ENCODE assay signal across 23 cellular contexts in genomic region chr5:1442222-1443144, GRCh38. TPM values are rescaled to one million over a fixed set of nuclear protein-coding genes. Genes with fewer than 3 reads are reported as not detected.
DNase-seq lines count a peak whose midpoint lies in the region; ATAC-seq and TF ChIP-seq lines count a peak whose summit lies in the region.
"Had no signal": no experiment of that assay in that cellular context is flagged by ENCODE, and none has a peak within 500 bp of the region (broad histone marks: within the 10 kb centered on the region; RNA-seq: fewer than 3 reads in every experiment).

No MANE protein-coding gene starts in this region.

- peaks cover 3% of the 10 kb centered on the region for H3K9me3 Mint-ChIP-seq in activated CD8-positive, alpha-beta memory T cell treated with anti-CD3 and anti-CD28 coated beads, Interleukin-2, amount 10 ng/mL, durations not matched to agents 7 days and 5 days (ENCODE audit: low read depth)

- no peak overlapping the region for H3K27ac Mint-ChIP-seq in activated CD8-positive, alpha-beta memory T cell treated with anti-CD3 and anti-CD28 coated beads, Interleukin-2, amount 10 ng/mL, durations not matched to agents 7 days and 5 days
- H3K27ac Mint-ChIP-seq: B cell had no signal

- H3K27me3 Mint-ChIP-seq in activated CD8-positive, alpha-beta memory T cell treated with anti-CD3 and anti-CD28 coated beads, Interleukin-2, amount 10 ng/mL, durations not matched to agents 7 days and 5 days, result peaks cover 45% of the 10 kb centered on the region

- H3K4me3 Mint-ChIP-seq in activated CD8-positive, alpha-beta memory T cell treated with anti-CD3 and anti-CD28 coated beads, Interleukin-2, amount 10 ng/mL, durations not matched to agents 7 days and 5 days, result no peak overlapping the region
- H3K4me3 Mint-ChIP-seq: B cell had no signal

- peak; percentile 47 for DNase-seq in H7
- peak; percentile 27 for DNase-seq in activated CD8-positive, alpha-beta memory T cell treated with anti-CD3 and anti-CD28 coated beads, Interleukin-2, amount 10 ng/mL, durations not matched to agents 7 days and 5 days
- DNase-seq in islet precursor cell, result peak; percentile 37
- peak; percentile 66 for DNase-seq in osteoblast (ENCODE audit: insufficient read length, low spot score, missing footprints)
- no peak for DNase-seq in NCI-H69 (lab: John Stamatoyannopoulos, UW)
- DNase-seq in activated CD4-positive, alpha-beta T cell treated with anti-CD3 and anti-CD28 coated beads for 4 hours, result no peak
- no peak for DNase-seq in cortex of kidney (lab: John Stamatoyannopoulos, UW)
- DNase-seq: Calu3; KBM-7; MG63; NCI-H1105 treated with DMSO at 0.1 percent for 48 hours; NCI-H146; NCI-H2029; NCI-H446; NCI-H524 treated with DMSO at 0.1 percent for 48 hours; NCI-H82; NK-92 treated with Interleukin-12 subunit alpha and Interleukin-12 subunit beta, amount 100 ng/mL, for 24 hours; Right ventricle myocardium superior had no signal

- H3K4me1 Mint-ChIP-seq in activated CD8-positive, alpha-beta memory T cell treated with anti-CD3 and anti-CD28 coated beads, Interleukin-2, amount 10 ng/mL, durations not matched to agents 7 days and 5 days, result peaks cover 5% of the 10 kb centered on the region

- no peak for TF ChIP-seq CTCF in osteoblast (IDR thresholded peaks at IDR 0.05; ENCODE audit: extremely low read depth, low read depth, low read length)

- peaks cover 54% of the 10 kb centered on the region for H3K27me3 ChIP-seq in H7 (ENCODE audit: control insufficient read depth, insufficient read depth, low read length)
- H3K27me3 ChIP-seq in osteoblast (ENCODE audit: insufficient read depth, low read length), result peaks cover 40% of the 10 kb centered on the region

- CTCF ChIA-PET in activated CD8-positive, alpha-beta memory T cell treated with anti-CD3 and anti-CD28 coated beads, Interleukin-2, amount 10 ng/mL, durations not matched to agents 7 days and 5 days (lab: Charles Lee), result no interaction called here

- H3K36me3 Mint-ChIP-seq in activated CD8-positive, alpha-beta memory T cell treated with anti-CD3 and anti-CD28 coated beads, Interleukin-2, amount 10 ng/mL, durations not matched to agents 7 days and 5 days, result no peaks in the 10 kb centered on the region

- no peak for ATAC-seq in activated CD8-positive, alpha-beta memory T cell treated with anti-CD3 and anti-CD28 coated beads, Interleukin-2, amount 10 ng/mL, durations not matched to agents 7 days and 5 days

- H3K4me2 ChIP-seq in osteoblast (ENCODE audit: insufficient read depth, low read length), result no peak overlapping the region
- H3K4me2 ChIP-seq: PC-9 had no signal

- H3K27ac ChIP-seq in osteoblast (ENCODE audit: low read depth, low read length), result no peak overlapping the region
- H3K27ac ChIP-seq: PC-9, SJSA1 had no signal

- no peaks in the 10 kb centered on the region for H3K36me3 ChIP-seq in H7 (replicated peaks; ENCODE audit: control insufficient read depth, insufficient read depth, low read length)
- no peaks in the 10 kb centered on the region for H3K36me3 ChIP-seq in osteoblast (ENCODE audit: insufficient read depth, low read length)
- H3K36me3 ChIP-seq: MG63, SJSA1 had no signal

- H3K4me3 ChIP-seq in H7 (ENCODE audit: insufficient read depth, low read depth, low read length), result no peak overlapping the region
- no peak overlapping the region for H3K4me3 ChIP-seq in osteoblast (ENCODE audit: insufficient read depth, low read length)
- H3K4me3 ChIP-seq: MG63, PC-9, SJSA1 had no signal

- no peaks in the 10 kb centered on the region for H3K9me3 ChIP-seq in osteoblast (ENCODE audit: low read depth, low read length)

- no peaks in the 10 kb centered on the region for H4K20me1 ChIP-seq in osteoblast (ENCODE audit: insufficient read depth, low read length)

- H3K4me1 ChIP-seq in osteoblast (ENCODE audit: insufficient read depth, low read length), result no peaks in the 10 kb centered on the region
- H3K4me1 ChIP-seq: SJSA1 had no signal

- H2AFZ ChIP-seq in osteoblast (ENCODE audit: low read length), result no peak overlapping the region
- H2AFZ ChIP-seq: PC-9 had no signal

- H3K79me2 ChIP-seq in osteoblast (ENCODE audit: insufficient read depth, low read length), result no peaks in the 10 kb centered on the region

RNA-seq across cellular contexts. Expression of gene SLC6A3, which starts 2.8 kb away (rescaled TPM):
- 0.07 TPM in 2 replicates for total RNA-seq in H7 (2014; rRNA removed; shearing (Covaris generic))
- total RNA-seq in activated CD8-positive, alpha-beta memory T cell treated with anti-CD3 and anti-CD28 coated beads, Interleukin-2, amount 10 ng/mL, durations not matched to agents 7 days and 5 days, result under 1 TPM; 0.07 to 0.23 TPM
- not detected in 2 replicates for total RNA-seq in osteoblast
- total RNA-seq: A673, Calu3, PC-9, Right ventricle myocardium superior, RPMI7951, SJSA1 had no signal

Comparison
In these comparisons a context has a peak if more than half of its experiments do, and no peak if none do; other contexts are left out.
1. DNase-seq: peak in H7 (single experiment), activated CD8-positive, alpha-beta memory T cell treated with anti-CD3 and anti-CD28 coated beads, Interleukin-2, amount 10 ng/mL, durations not matched to agents 7 days and 5 days (single experiment), islet precursor cell (single experiment) and osteoblast (single experiment); none in NCI-H69 (single experiment), activated CD4-positive, alpha-beta T cell treated with anti-CD3 and anti-CD28 coated beads for 4 hours (0 of 2) and cortex of kidney (single experiment).